In genomic region chr17:8409966-8410881, GRCh38 we compare ENCODE assay signal across 8 cellular contexts. TPM values are rescaled to one million over a fixed set of nuclear protein-coding genes. Genes with fewer than 3 reads are reported as not detected.
DNase-seq lines count a peak whose midpoint lies in the region; ATAC-seq and TF ChIP-seq lines count a peak whose summit lies in the region.

No MANE protein-coding gene starts in this region.

- TF ChIP-seq CTCF in DND-41 (IDR thresholded peaks at IDR 0.05; ENCODE audit: borderline replicate concordance, extremely low read depth, low read length, poor library complexity, severe bottlenecking) (peak; percentile 96), foreskin keratinocyte (conservative IDR thresholded peaks at IDR 0.05) (peak; percentile 93)

- peaks cover 7% of the 10 kb centered on the region for H3K4me1 ChIP-seq in DND-41 (ENCODE audit: insufficient read depth, low read length)
- peaks cover 20% of the 10 kb centered on the region for H3K4me1 ChIP-seq in foreskin keratinocyte
- H3K4me1 ChIP-seq in subcutaneous abdominal adipose tissue (ENCODE audit: control insufficient read depth in 5 of 5, insufficient read depth in 5 of 5, low read length in 5 of 5), result peaks cover 1 to 17% (median 15%) of the 10 kb centered on the region in 5 donors

- H3K36me3 ChIP-seq in DND-41 (ENCODE audit: insufficient read depth, low read length) (no peaks in the 10 kb centered on the region), MG63 (no peaks in the 10 kb centered on the region), subcutaneous abdominal adipose tissue (ENCODE audit: control insufficient read depth in 5 of 5, insufficient read depth in 5 of 5, low read length in 5 of 5) (no peaks in the 10 kb centered on the region)

- H3K27me3 ChIP-seq in DND-41 (ENCODE audit: insufficient read depth, low read length, poor library complexity) (peaks cover 7% of the 10 kb centered on the region), MG63 (no peaks in the 10 kb centered on the region), foreskin keratinocyte (no peaks in the 10 kb centered on the region), subcutaneous abdominal adipose tissue (ENCODE audit: control insufficient read depth in 5 of 5, insufficient read depth in 4 of 5, low read length in 5 of 5) (peaks cover 0 to 2% (median 0%) of the 10 kb centered on the region in 5 donors)

- H3K27ac ChIP-seq in DND-41 (ENCODE audit: low read length) (no peak overlapping the region), foreskin keratinocyte (peak overlapping the region; percentile 47), subcutaneous abdominal adipose tissue (ENCODE audit: low read depth, low read length) (no peak overlapping the region)

- DNase-seq in DND-41 (peak; percentile 79), MG63 (peak; percentile 85), SHP77 (lab: John Stamatoyannopoulos, UW) (peak; percentile 86 to 93), foreskin keratinocyte (peak; percentile 76 to 86), non-pigmented ciliary epithelial cell (ENCODE audit: low read depth) (peak; percentile 32)
- peak; percentile 64 for DNase-seq in activated T-helper 9 cell treated with anti-CD3 and anti-CD28 coated beads, Interleukin-2, amount 50 U/mL, for 16 hours (ENCODE audit: low read depth)

- H3K4me2 ChIP-seq in DND-41 (ENCODE audit: insufficient read depth, low read length), result peak overlapping the region; percentile 51

- no peak overlapping the region for H3K4me3 ChIP-seq in DND-41 (ENCODE audit: low read depth in 1 of 2, low read length in 2 of 2)
- H3K4me3 ChIP-seq in MG63, result no peak overlapping the region
- H3K4me3 ChIP-seq in subcutaneous abdominal adipose tissue (ENCODE audit: low read depth in 1 of 5, low read length in 5 of 5), result peak overlapping the region in 3 of 5 donors; percentile 28 to 52 (median 45)

- H3K9ac ChIP-seq in DND-41 (ENCODE audit: low read depth, low read length) (no peak overlapping the region), subcutaneous abdominal adipose tissue (ENCODE audit: low read length in 5 of 5) (no peak overlapping the region)

- no peaks in the 10 kb centered on the region for H3K79me2 ChIP-seq in DND-41 (ENCODE audit: insufficient read depth, low read length)

- ATAC-seq in DND-41 (ENCODE audit: insufficient read depth, low read depth), result peak; percentile 95
- ATAC-seq in foreskin keratinocyte, result peak; percentile 77
- ATAC-seq in GM19452 (IDR thresholded peaks at IDR 0.05; ENCODE audit: unreplicated experiment), result no peak

- no peaks in the 10 kb centered on the region for H4K20me1 ChIP-seq in DND-41 (ENCODE audit: insufficient read depth, low read length)

- H2AFZ ChIP-seq in DND-41 (ENCODE audit: low read depth, low read length), result peak overlapping the region; percentile 63

- no peaks in the 10 kb centered on the region for H3K9me3 ChIP-seq in DND-41 (ENCODE audit: insufficient read depth, low read length, severe bottlenecking)
- H3K9me3 ChIP-seq in MG63, result no peaks in the 10 kb centered on the region
- no peaks in the 10 kb centered on the region for H3K9me3 ChIP-seq in subcutaneous abdominal adipose tissue (ENCODE audit: control insufficient read depth in 5 of 5, low read length in 5 of 5)

RNA-seq across cellular contexts. Expression of gene RNF222, which starts 12.6 kb away (rescaled TPM):
- total RNA-seq in MG63 (2014; rRNA removed; shearing (Covaris generic); ENCODE audit: low replicate concordance), result not detected in 2 replicates
- 0.07 TPM in 1 of 2 replicates, not detected in the other for total RNA-seq in foreskin keratinocyte
- 0.03 and 0.06 TPM in 2 replicates for polyA plus RNA-seq in foreskin keratinocyte

RNA-seq across cellular contexts. Expression of gene NDEL1, which starts 25.5 kb away (rescaled TPM):
- total RNA-seq in MG63 (2014; rRNA removed; shearing (Covaris generic); ENCODE audit: low replicate concordance), result 41.8 and 125 TPM in 2 replicates
- 47.9 and 51.8 TPM in 2 replicates for total RNA-seq in foreskin keratinocyte
- 34.1 and 34.5 TPM in 2 replicates for polyA plus RNA-seq in foreskin keratinocyte

RNA-seq across cellular contexts. Expression of gene RPL26, which starts 27.2 kb away (rescaled TPM):
- total RNA-seq in MG63 (2014; rRNA removed; shearing (Covaris generic); ENCODE audit: low replicate concordance), result 5,040 and 8,050 TPM in 2 replicates
- total RNA-seq in foreskin keratinocyte, result 2,517 and 2,669 TPM in 2 replicates
- 3,931 and 3,982 TPM in 2 replicates for polyA plus RNA-seq in foreskin keratinocyte

Comparison
In these comparisons a context has a peak if more than half of its experiments do, and no peak if none do; other contexts are left out.
1. DNase-seq: peak in every context shown above with its lines; median percentile 90 in SHP77; 85 in MG63; 81 in foreskin keratinocyte; 79 in DND-41; 64 in activated T-helper 9 cell treated with anti-CD3 and anti-CD28 coated beads, Interleukin-2, amount 50 U/mL, for 16 hours; 32 in non-pigmented ciliary epithelial cell.
2. H3K4me3 ChIP-seq: peak in subcutaneous abdominal adipose tissue (3 of 5); none in DND-41 (0 of 2) and MG63 (single experiment).